Comparison of ENCODE assay signal across 23 cellular contexts in the genomic region with DNA sequence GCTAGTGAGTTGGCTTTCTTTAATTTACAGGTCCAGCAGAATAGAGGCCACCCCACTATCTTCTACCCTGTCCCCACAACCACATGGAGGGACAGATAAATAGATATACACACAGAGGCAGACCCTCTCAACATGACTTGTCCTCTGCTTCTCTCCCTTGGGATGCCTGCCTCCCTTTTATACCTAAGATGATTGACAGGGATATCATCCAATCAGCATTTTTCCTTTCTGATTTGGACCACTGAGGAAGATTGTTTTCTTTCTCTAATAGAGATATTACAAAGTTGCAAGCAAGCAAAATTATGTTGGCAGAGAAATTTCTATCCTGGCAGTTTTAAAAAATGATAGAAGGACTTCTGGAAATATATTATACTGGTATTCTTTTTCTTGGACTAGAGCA. TPM values are rescaled to one million over a fixed set of nuclear protein-coding genes. Genes with fewer than 3 reads are reported as not detected.
DNase-seq lines count a peak whose midpoint lies in the region; ATAC-seq, FAIRE-seq and TF ChIP-seq lines count a peak whose summit lies in the region.
"Had no signal": no experiment of that assay in that cellular context is flagged by ENCODE, and none has a peak within 500 bp of the region (broad histone marks: within the 10 kb centered on the region; RNA-seq: fewer than 3 reads in every experiment).

No MANE protein-coding gene starts in this region.

- no peak overlapping the region for H3K9ac ChIP-seq in HepG2 (ENCODE audit: insufficient read depth, low read depth, low read length)

- H3K27me3 ChIP-seq in HepG2 (ENCODE audit: control insufficient read depth in 1 of 2, insufficient read depth in 2 of 2, low read length in 2 of 2) (no peaks in the 10 kb centered on the region; a peak in 1 of 5 replicates), right lobe of liver (no peaks in the 10 kb centered on the region)

- TF ChIP-seq CTCF in HepG2 (CRISPR knock-in tag; IDR thresholded peaks at IDR 0.05) (no peak), right lobe of liver (IDR thresholded peaks at IDR 0.05) (no peak)

- H3K4me2 ChIP-seq in HepG2 (ENCODE audit: low read depth, low read length) = no peak overlapping the region
- H3K4me2 ChIP-seq: A549, GM23338 had no signal

- H3K27ac ChIP-seq in HepG2 (ENCODE audit: extremely low read length, insufficient read depth, low read length) (no peak overlapping the region), right lobe of liver (no peak overlapping the region)
- H3K27ac ChIP-seq: 22Rv1, A549, C4-2B had no signal

- H2AFZ ChIP-seq in HepG2 (ENCODE audit: low read length) = no peak overlapping the region
- H2AFZ ChIP-seq: GM23338 had no signal

- intact Hi-C loops in HepG2 (cut with micrococcal nuclease; ENCODE audit: unreplicated experiment) = no loop called here
- intact Hi-C loops in right lobe of liver (cut with DNase I) = no loop called here

- H3K4me3 ChIP-seq in HepG2 (replicated peaks in 1 of 3; ENCODE audit: insufficient read depth in 1 of 3, low read depth in 2 of 3, low read length in 3 of 3) (no peak overlapping the region), right lobe of liver (no peak overlapping the region)
- H3K4me3 ChIP-seq: A549, GM23338 had no signal

- POLR2A ChIA-PET in HepG2 (lab: Yijun Ruan, JAX) = no interaction called here

- no peak for TF ChIP-seq EP300 in HepG2 (IDR thresholded peaks at IDR 0.05; ENCODE audit: low read depth in 2 of 2, low read length in 2 of 2)
- TF ChIP-seq EP300 in HepG2 (CRISPR knock-in tag; IDR thresholded peaks at IDR 0.05; ENCODE audit: borderline replicate concordance) = no peak

- no peaks in the 10 kb centered on the region for H4K20me1 ChIP-seq in HepG2 (ENCODE audit: insufficient read depth, low read length)

- in situ Hi-C loops in HepG2 (cut with HindIII; ENCODE audit: extremely low pct_ligation_motif_present, low pct_unique_long_range_greater_than_20kb) = loop anchor here (25.0 kb wide), 1 partner anchor 657 kb away; a partner anchor contains a TSS

- TF ChIP-seq RAD21 in HepG2 (CRISPR knock-in tag; IDR thresholded peaks at IDR 0.05) = no peak

- no peak for FAIRE-seq in HepG2 (lab: Jason Lieb, UNC)
- FAIRE-seq: A549, D721Med, H54 had no signal

- H3K4me1 ChIP-seq in HepG2 (ENCODE audit: insufficient read depth, low read length) (no peaks in the 10 kb centered on the region), right lobe of liver (no peaks in the 10 kb centered on the region)
- H3K4me1 ChIP-seq: A549, Caco-2 had no signal

- no peak for ATAC-seq in HepG2
- ATAC-seq in right lobe of liver = no peak
- ATAC-seq in HG03432 (IDR thresholded peaks at IDR 0.05; ENCODE audit: unreplicated experiment) = no peak
- ATAC-seq in HG02798 (IDR thresholded peaks at IDR 0.05; ENCODE audit: poor library complexity, unreplicated experiment) = no peak
- ATAC-seq: A549, GM23338 had no signal

- TF ChIP-seq POLR2A in HepG2 (IDR thresholded peaks at IDR 0.05; ENCODE audit: insufficient read depth in 1 of 2, low read depth in 2 of 2, low read length in 2 of 2) (no peak), right lobe of liver (IDR thresholded peaks at IDR 0.05) (no peak)

- H3K9me3 ChIP-seq in HepG2 (ENCODE audit: low read length) = no peaks in the 10 kb centered on the region
- no peaks in the 10 kb centered on the region for H3K9me3 ChIP-seq in right lobe of liver
- H3K9me3 ChIP-seq: A549 had no signal

- DNase-seq in DMS 273 (lab: John Stamatoyannopoulos, UW; ENCODE audit: unreplicated experiment) (peak; percentile 6), DMS 273 treated with DMSO at 0.1 percent for 48 hours (lab: John Stamatoyannopoulos, UW) (no peak), HepG2 (ENCODE audit: low spot score) (no peak), right lobe of liver (no peak), OCI-M1 (lab: John Stamatoyannopoulos, UW) (peak; percentile 27), HuH-7.5 (ENCODE audit: low spot score) (no peak)
- DNase-seq: AML-193; Caco-2; CD4-positive, alpha-beta T cell; GDM1; HCEC 1CT; IMR-90; KG1 had no signal

- CTCF ChIA-PET in HepG2 (lab: Yijun Ruan, JAX; ENCODE audit: low intra/inter-chr PET ratio, low total read pairs) = no interaction called here

- H3K36me3 ChIP-seq in HepG2 (replicated peaks in 1 of 2; ENCODE audit: control insufficient read depth in 1 of 2, insufficient read depth in 2 of 2, low read length in 2 of 2) = no peaks in the 10 kb centered on the region
- no peaks in the 10 kb centered on the region for H3K36me3 ChIP-seq in right lobe of liver

- no peaks in the 10 kb centered on the region for H3K79me2 ChIP-seq in HepG2 (ENCODE audit: insufficient read depth, low read length)

- BruUV-seq in HepG2 (replicated peaks; lab: Mats Ljungman, UMichigan) = no TSS peak

TF ChIP-seq in HepG2, 621 proteins besides CTCF, POLR2A, EP300 and RAD21:
- TF ChIP-seq MAFK (conservative IDR thresholded peaks at IDR 0.05 in 1 of 2, IDR thresholded peaks at IDR 0.05 in 1 of 2; ENCODE audit: low read length in 2 of 2) (peak in 1 of 2 experiments; percentile 16; a peak in 2 of 4 replicates), ZNF383 (CRISPR knock-in tag; IDR thresholded peaks at IDR 0.05; ENCODE audit: borderline replicate concordance) (no peak), KLF9 (CRISPR knock-in tag; IDR thresholded peaks at IDR 0.05; ENCODE audit: low read depth) (no peak), MAFF (IDR thresholded peaks at IDR 0.05; ENCODE audit: low read depth, low read length) (peak; percentile 27; the same call in 1 of the 2 replicates)

RNA-seq across cellular contexts. Expression of a gene that starts 35.8 kb away (rescaled TPM):
- total RNA-seq in HepG2 (2016; rRNA removed; fragmentation: Illumina TruSeq; extraction: Trizol) = not detected in 2 replicates
- total RNA-seq in HepG2 (2016; cell fraction: cytosol; rRNA removed; fragmentation: Illumina TruSeq; extraction: Trizol; ENCODE audit: low read depth) = not detected in 2 replicates
- total RNA-seq in HepG2 (2016; cell fraction: insoluble cytoplasmic fraction; rRNA removed; fragmentation: Illumina TruSeq; extraction: Trizol) = not detected in 2 replicates
- total RNA-seq in HepG2 (2016; cell fraction: membrane; rRNA removed; fragmentation: Illumina TruSeq; extraction: Trizol) = not detected in 2 replicates
- not detected in 2 replicates for total RNA-seq in HepG2 (2016; cell fraction: nucleus; rRNA removed; fragmentation: Illumina TruSeq; extraction: Trizol)
- polyA plus RNA-seq in HepG2 (2011; rRNA removed) = not detected in 2 replicates
- not detected in 2 replicates for polyA plus RNA-seq in HepG2 (2011; cell fraction: cytosol; rRNA removed)
- polyA plus RNA-seq in HepG2 (2011; cell fraction: nucleus; rRNA removed) = not detected in 2 replicates
- not detected in 2 replicates for polyA plus RNA-seq in HepG2 (2012)
- polyA plus RNA-seq in HepG2 (2016; cell fraction: cytosol; fragmentation: Illumina TruSeq; extraction: Trizol; ENCODE audit: low read depth) = not detected in 2 replicates
- not detected in 2 replicates for polyA plus RNA-seq in HepG2 (2016; cell fraction: insoluble cytoplasmic fraction; fragmentation: Illumina TruSeq; extraction: Trizol; ENCODE audit: low read depth)
- not detected in 2 replicates for polyA plus RNA-seq in HepG2 (2016; cell fraction: membrane; fragmentation: Illumina TruSeq; extraction: Trizol; ENCODE audit: low read depth)
- polyA plus RNA-seq in HepG2 (2016; cell fraction: nucleus; fragmentation: Illumina TruSeq; extraction: Trizol; ENCODE audit: insufficient read depth, low read depth) = not detected in 2 replicates
- polyA minus RNA-seq in HepG2 (2011; rRNA and poly(A)+ RNA removed; ENCODE audit: low replicate concordance) = not detected in 2 replicates
- not detected in 2 replicates for polyA minus RNA-seq in HepG2 (2011; cell fraction: cytosol; rRNA and poly(A)+ RNA removed)
- not detected in 2 replicates for polyA minus RNA-seq in HepG2 (2011; cell fraction: nucleus; rRNA and poly(A)+ RNA removed)
- total RNA-seq in right lobe of liver = not detected
- total RNA-seq: CD4-positive, alpha-beta T cell; GM23338; HT-29; IMR-90 had no signal
- polyA plus RNA-seq: A549, BJ, GM23338, IMR-90 had no signal

Comparison
In these comparisons a context has a peak if more than half of its experiments do, and no peak if none do; other contexts are left out.
1. DNase-seq: peak in DMS 273 (single experiment) and OCI-M1 (single experiment); none in DMS 273 treated with DMSO at 0.1 percent for 48 hours (single experiment), HepG2 (single experiment), right lobe of liver (0 of 3) and HuH-7.5 (single experiment).